ENCODE assay signal across 19 cellular contexts in the genomic region with DNA sequence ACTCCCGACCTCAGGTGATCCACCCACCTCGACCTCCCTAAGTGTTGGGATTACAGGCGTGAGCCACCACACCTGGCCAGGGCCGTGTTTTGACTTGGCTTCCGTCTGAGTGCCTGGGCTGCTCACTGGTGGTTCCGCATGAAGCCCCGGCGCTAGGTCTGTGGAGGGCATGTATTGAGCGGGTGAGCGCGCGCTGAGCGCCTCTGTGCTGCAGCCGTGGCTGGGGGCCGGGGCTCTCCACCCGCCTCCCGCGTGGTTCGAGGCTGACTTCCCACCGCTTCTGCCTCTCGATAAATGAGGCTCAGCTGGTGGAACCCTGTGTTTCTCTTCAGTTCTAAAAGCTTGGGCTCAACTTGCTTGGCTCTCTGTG. TPM values are rescaled to one million over a fixed set of nuclear protein-coding genes. Genes with fewer than 3 reads are reported as not detected.
A peak's percentile ranks its signal among the peaks of the same experiment; 100 is the strongest.
DNase-seq lines count a peak whose midpoint lies in the region; ATAC-seq lines count a peak whose summit lies in the region.
"Had no signal": no experiment of that assay in that cellular context is flagged by ENCODE, and none has a peak within 500 bp of the region (broad histone marks: within the 10 kb centered on the region; RNA-seq: fewer than 3 reads in every experiment).

No MANE protein-coding gene starts in this region.

- peak overlapping the region; percentile 53 for H2BK5ac ChIP-seq in neuronal stem cell (ENCODE audit: low read length)

- in situ Hi-C loops in HAP-1 (cut with MboI; ENCODE audit: low sequenced_read_pairs): loop anchor here (5.0 to 10.0 kb wide), 2 partner anchors 91 to 268 kb away; no protein-coding TSS in a partner anchor

- H3K36me3 Mint-ChIP-seq in dendritic cell treated with granulocyte-macrophage colony-stimulating factor and Interleukin-4, amounts not matched to agents 40 ng/mL and 50 ng/mL, for 4 days (ENCODE audit: low read depth): peaks cover 40% of the 10 kb centered on the region

- H3K4me3 Mint-ChIP-seq in dendritic cell treated with granulocyte-macrophage colony-stimulating factor and Interleukin-4, amounts not matched to agents 40 ng/mL and 50 ng/mL, for 4 days: no peak overlapping the region
- H3K4me3 Mint-ChIP-seq: activated naive CD4-positive, alpha-beta T cell treated with anti-CD3 and anti-CD28 coated beads, Interleukin-2, amount 50 U/mL, for 24 hours; activated T-cell treated with anti-CD3 and anti-CD28 coated beads, Interleukin-2, amount 50 U/mL, for 24 hours; CD4-positive, alpha-beta T cell; T-cell had no signal

- H2BK15ac ChIP-seq in neuronal stem cell (ENCODE audit: low read length): no peak overlapping the region

- H4K8ac ChIP-seq in neuronal stem cell (ENCODE audit: low read depth, low read length): no peak overlapping the region

- no CpG with 5 or more reads among the region's 21 CpGs for WGBS in neuronal stem cell (ENCODE audit: extremely low coverage in 2 of 2, insufficient read length in 2 of 2, insufficient replicate concordance in 1 of 2), 2 donors

- H3K27me3 Mint-ChIP-seq in dendritic cell treated with granulocyte-macrophage colony-stimulating factor and Interleukin-4, amounts not matched to agents 40 ng/mL and 50 ng/mL, for 4 days: peaks cover 20% of the 10 kb centered on the region
- H3K27me3 Mint-ChIP-seq: activated naive CD4-positive, alpha-beta T cell treated with anti-CD3 and anti-CD28 coated beads, Interleukin-2, amount 50 U/mL, for 24 hours; activated T-cell treated with anti-CD3 and anti-CD28 coated beads, Interleukin-2, amount 50 U/mL, for 24 hours; CD4-positive, alpha-beta T cell; T-cell had no signal

- H3K4me1 Mint-ChIP-seq in dendritic cell treated with granulocyte-macrophage colony-stimulating factor and Interleukin-4, amounts not matched to agents 40 ng/mL and 50 ng/mL, for 4 days (ENCODE audit: low read depth): peaks cover 19% of the 10 kb centered on the region

- H3K27ac Mint-ChIP-seq in dendritic cell treated with granulocyte-macrophage colony-stimulating factor and Interleukin-4, amounts not matched to agents 40 ng/mL and 50 ng/mL, for 4 days: peak overlapping the region; percentile 39
- H3K27ac Mint-ChIP-seq: activated naive CD4-positive, alpha-beta T cell treated with anti-CD3 and anti-CD28 coated beads, Interleukin-2, amount 50 U/mL, for 24 hours; activated T-cell treated with anti-CD3 and anti-CD28 coated beads, Interleukin-2, amount 50 U/mL, for 24 hours; CD4-positive, alpha-beta T cell; T-cell had no signal

- no peak overlapping the region for H4K91ac ChIP-seq in neuronal stem cell (ENCODE audit: low read depth, low read length, poor library complexity)

- no peak overlapping the region for H2BK12ac ChIP-seq in neuronal stem cell (ENCODE audit: low read length)

- H3K9me3 Mint-ChIP-seq in dendritic cell treated with granulocyte-macrophage colony-stimulating factor and Interleukin-4, amounts not matched to agents 40 ng/mL and 50 ng/mL, for 4 days: no peaks in the 10 kb centered on the region
- H3K9me3 Mint-ChIP-seq: activated naive CD4-positive, alpha-beta T cell treated with anti-CD3 and anti-CD28 coated beads, Interleukin-2, amount 50 U/mL, for 24 hours; activated T-cell treated with anti-CD3 and anti-CD28 coated beads, Interleukin-2, amount 50 U/mL, for 24 hours; CD4-positive, alpha-beta T cell; T-cell had no signal

- no peak for DNase-seq in left ventricle myocardium superior
- DNase-seq in Right ventricle myocardium superior: no peak
- no peak for DNase-seq in neuronal stem cell (ENCODE audit: low spot score)
- DNase-seq in RPMI8226: no peak
- DNase-seq in HAP-1 (ENCODE audit: low spot score in 2 of 2): no peak
- no peak for DNase-seq in AG20443 (ENCODE audit: low spot score)
- DNase-seq in occipital lobe (lab: John Stamatoyannopoulos, UW): no peak
- DNase-seq: activated CD4-positive, alpha-beta T cell treated with anti-CD3 and anti-CD28 coated beads, Interleukin-2, amount 50 U/mL, for 48 hours; activated T-cell treated with anti-CD3 and anti-CD28 coated beads, Interleukin-2, amount 50 U/mL, for 24 hours; CD4-positive, alpha-beta T cell; DMS79; NCI-H1694; NCI-H446 treated with DMSO at 0.1 percent for 48 hours; NK-92 treated with Interleukin-12 subunit alpha and Interleukin-12 subunit beta, amount 100 ng/mL, for 24 hours; T-cell had no signal

- no peak overlapping the region for H3K4me3 ChIP-seq in neuronal stem cell (ENCODE audit: low read length in 2 of 2)
- H3K4me3 ChIP-seq in HAP-1: no peak overlapping the region
- H3K4me3 ChIP-seq: coronary artery had no signal

- no peak overlapping the region for H2AFZ ChIP-seq in neuronal stem cell (ENCODE audit: low read length)

- peaks cover 0 to 4% of the 10 kb centered on the region in 2 donors for H3K4me1 ChIP-seq in neuronal stem cell (ENCODE audit: control insufficient read depth in 2 of 2, insufficient read depth in 1 of 2, low read depth in 1 of 2, low read length in 2 of 2)
- no peaks in the 10 kb centered on the region for H3K4me1 ChIP-seq in HAP-1

- H3K4ac ChIP-seq in neuronal stem cell (ENCODE audit: low read length): no peak overlapping the region

- peak overlapping the region; percentile 44 for H3K9ac ChIP-seq in neuronal stem cell (ENCODE audit: low read depth, low read length, poor library complexity)

- H3K27me3 ChIP-seq in neuronal stem cell (ENCODE audit: control insufficient read depth in 3 of 3, insufficient read depth in 3 of 3, low read depth in 1 of 3, low read length in 3 of 3): no peaks in the 10 kb centered on the region
- no peaks in the 10 kb centered on the region for H3K27me3 ChIP-seq in HAP-1 (ENCODE audit: low read depth)

- H3K27ac ChIP-seq in neuronal stem cell (replicated peaks; ENCODE audit: low read length): no peak overlapping the region

- peak overlapping the region; percentile 46 for H2AK5ac ChIP-seq in neuronal stem cell (ENCODE audit: low read depth, low read length)

- H3K9me3 ChIP-seq in neuronal stem cell (replicated peaks in 1 of 2; ENCODE audit: control insufficient read depth in 2 of 2, insufficient read depth in 1 of 2, low read depth in 1 of 2, low read length in 2 of 2) (peaks cover 0 to 2% of the 10 kb centered on the region in 2 donors), HAP-1 (no peaks in the 10 kb centered on the region)

- peaks cover 2 to 31% of the 10 kb centered on the region in 2 donors for H3K36me3 ChIP-seq in neuronal stem cell (replicated peaks in 1 of 2; ENCODE audit: control insufficient read depth in 2 of 2, insufficient read depth in 2 of 2, low read length in 2 of 2)
- H3K36me3 ChIP-seq in HAP-1 (replicated peaks): peaks cover 4% of the 10 kb centered on the region

- H3K79me1 ChIP-seq in neuronal stem cell (ENCODE audit: low read depth, low read length): peaks cover 1% of the 10 kb centered on the region

- intact Hi-C loops in left ventricle myocardium superior (cut with micrococcal nuclease) (no loop called here), Right ventricle myocardium superior (cut with DNase I) (loop anchor here (10.0 kb wide), 2 partner anchors 138 to 268 kb away; no protein-coding TSS in a partner anchor)
- intact Hi-C loops in dendritic cell treated with granulocyte-macrophage colony-stimulating factor and Interleukin-4, amounts not matched to agents 40 ng/mL and 50 ng/mL, for 4 days (cut with micrococcal nuclease): loop anchor here (5.0 to 10.0 kb wide), 2 partner anchors 41 to 138 kb away; partner anchors contain the start of gene ATP2A3

- peak; percentile 6 for ATAC-seq in left ventricle myocardium superior
- no peak for ATAC-seq in Right ventricle myocardium superior (ENCODE audit: poor library complexity)

- no peak overlapping the region for H2BK120ac ChIP-seq in neuronal stem cell (ENCODE audit: low read depth, low read length)

- H3K23ac ChIP-seq in neuronal stem cell (ENCODE audit: low read depth, low read length, poor library complexity): no peak overlapping the region

- peak overlapping the region; percentile 71 for H3K14ac ChIP-seq in neuronal stem cell (ENCODE audit: low read length)

- no peak overlapping the region for H3K4me2 ChIP-seq in neuronal stem cell (ENCODE audit: insufficient read depth, low read length, poor library complexity, severe bottlenecking)

- H3K18ac ChIP-seq in neuronal stem cell (ENCODE audit: low read length): no peak overlapping the region

RNA-seq across cellular contexts. Expression of gene ATP2A3, which starts 38.9 kb away (rescaled TPM):
- total RNA-seq in left ventricle myocardium superior (5.8 TPM), Right ventricle myocardium superior (6.0 TPM), occipital lobe (1.2 TPM)
- polyA plus RNA-seq in neuronal stem cell (2013, experiment 1 of 2): 1.7 TPM
- 2.6 TPM for polyA plus RNA-seq in neuronal stem cell (2013, experiment 2 of 2)
- total RNA-seq: osteocyte had no signal
